In genomic region chr1:185695299-185695698, GRCh38 we compare ENCODE assay signal across 13 cellular contexts. TPM values are rescaled to one million over a fixed set of nuclear protein-coding genes. Genes with fewer than 3 reads are reported as not detected.
DNase-seq lines count a peak whose midpoint lies in the region; ATAC-seq and TF ChIP-seq lines count a peak whose summit lies in the region.
"Had no signal": no experiment of that assay in that cellular context is flagged by ENCODE, and none has a peak within 500 bp of the region (broad histone marks: within the 10 kb centered on the region; RNA-seq: fewer than 3 reads in every experiment).

No MANE protein-coding gene starts in this region.

- H3K9me3 ChIP-seq in ascending aorta = no peaks in the 10 kb centered on the region
- H3K9me3 ChIP-seq: tibial nerve had no signal

- no peaks in the 10 kb centered on the region for H3K27me3 ChIP-seq in ascending aorta
- H3K27me3 ChIP-seq: tibial nerve had no signal

- peaks cover 0 to 7% (median 0%) of the 10 kb centered on the region in 9 donors for H3K9me3 Mint-ChIP-seq in naive thymus-derived CD8-positive, alpha-beta T cell

- peak; percentile 53 for DNase-seq in DMS53 (lab: John Stamatoyannopoulos, UW)
- DNase-seq in DMS53 treated with DMSO at 0.1 percent for 48 hours (lab: John Stamatoyannopoulos, UW; ENCODE audit: unreplicated experiment) = no peak
- DNase-seq in M059J (ENCODE audit: low read depth) = peak; percentile 15
- no peak for DNase-seq in ascending aorta (ENCODE audit: low spot score in 2 of 2)
- peak in 3 of 10 donors; percentile 23 to 42 (median 32) for DNase-seq in naive thymus-derived CD8-positive, alpha-beta T cell
- DNase-seq: immature natural killer cell, NCI-H1436, posterior cingulate gyrus had no signal

- H3K27me3 Mint-ChIP-seq in naive thymus-derived CD8-positive, alpha-beta T cell = peaks cover 1 to 17% (median 6%) of the 10 kb centered on the region in 5 donors

- H3K4me1 Mint-ChIP-seq in naive thymus-derived CD8-positive, alpha-beta T cell = peaks cover 10 to 28% (median 19%) of the 10 kb centered on the region in 4 donors

- peaks cover 0 to 7% (median 0%) of the 10 kb centered on the region in 3 donors for H3K36me3 Mint-ChIP-seq in naive thymus-derived CD8-positive, alpha-beta T cell

- H3K4me3 Mint-ChIP-seq in naive thymus-derived CD8-positive, alpha-beta T cell = peak overlapping the region in 2 of 10 donors; percentile 5 to 11

- intact Hi-C loops in ascending aorta (cut with DNase I) = no loop called here

- no peak overlapping the region for H3K27ac ChIP-seq in ascending aorta

- H3K27ac Mint-ChIP-seq in naive thymus-derived CD8-positive, alpha-beta T cell = peak overlapping the region in 5 of 10 donors; percentile 0 to 99 (median 15)

- peak; percentile 37 to 54 for ATAC-seq in naive thymus-derived CD8-positive, alpha-beta T cell
- ATAC-seq in GM18909 (IDR thresholded peaks at IDR 0.05; ENCODE audit: poor library complexity, unreplicated experiment) (no peak), GM21381 (IDR thresholded peaks at IDR 0.05; ENCODE audit: unreplicated experiment) (no peak), HG03159 (IDR thresholded peaks at IDR 0.05; ENCODE audit: unreplicated experiment) (no peak)
- ATAC-seq: activated T-helper 17 cell treated with anti-CD3 and anti-CD28 coated beads, Interleukin-2, amount 50 U/mL, for 72 hours had no signal

- no peaks in the 10 kb centered on the region for H3K36me3 ChIP-seq in ascending aorta
- H3K36me3 ChIP-seq: tibial nerve had no signal

- POLR2A ChIA-PET in naive thymus-derived CD8-positive, alpha-beta T cell (lab: Charles Lee) = interaction anchor here (2.6 kb wide), 1 partner anchor 378 kb away, joined by 16 read pairs; the partner anchor contains the start of gene IVNS1ABP

- TF ChIP-seq CTCF in ascending aorta (IDR thresholded peaks at IDR 0.05) = peak in 2 of 3 experiments; percentile 8 to 35

- H3K4me3 ChIP-seq in ascending aorta = no peak overlapping the region
- H3K4me3 ChIP-seq: tibial nerve had no signal

- no peaks in the 10 kb centered on the region for H3K4me1 ChIP-seq in ascending aorta

RNA-seq across cellular contexts. Expression of gene HMCN1, which starts 38.9 kb away (rescaled TPM):
- 1.6 and 2.1 TPM in 2 replicates for total RNA-seq in M059J (2014; rRNA removed; shearing (Covaris generic))
- total RNA-seq in ascending aorta = 61.7 TPM
- under 1 TPM; 0.14 to 0.26 TPM for total RNA-seq in naive thymus-derived CD8-positive, alpha-beta T cell
- not detected for polyA plus RNA-seq in naive thymus-derived CD8-positive, alpha-beta T cell

Comparison
In these comparisons a context has a peak if more than half of its experiments do, and no peak if none do; other contexts are left out.
1. DNase-seq: peak in DMS53 (single experiment) and M059J (single experiment); none in DMS53 treated with DMSO at 0.1 percent for 48 hours (single experiment) and ascending aorta (0 of 2).
2. ATAC-seq: peak in naive thymus-derived CD8-positive, alpha-beta T cell (2 of 2); none in GM18909 (single experiment), GM21381 (single experiment) and HG03159 (single experiment).
3. RNA of gene HMCN1, which starts 38.9 kb away (total RNA-seq): 61.7 TPM in ascending aorta (single experiment); 1.6 to 2.1 TPM in M059J and 0.14 to 0.26 TPM in naive thymus-derived CD8-positive, alpha-beta T cell; every median in the first group is over 10 times any median in the second.